8 cellular contexts compared by ENCODE assay signal in the genomic region with DNA sequence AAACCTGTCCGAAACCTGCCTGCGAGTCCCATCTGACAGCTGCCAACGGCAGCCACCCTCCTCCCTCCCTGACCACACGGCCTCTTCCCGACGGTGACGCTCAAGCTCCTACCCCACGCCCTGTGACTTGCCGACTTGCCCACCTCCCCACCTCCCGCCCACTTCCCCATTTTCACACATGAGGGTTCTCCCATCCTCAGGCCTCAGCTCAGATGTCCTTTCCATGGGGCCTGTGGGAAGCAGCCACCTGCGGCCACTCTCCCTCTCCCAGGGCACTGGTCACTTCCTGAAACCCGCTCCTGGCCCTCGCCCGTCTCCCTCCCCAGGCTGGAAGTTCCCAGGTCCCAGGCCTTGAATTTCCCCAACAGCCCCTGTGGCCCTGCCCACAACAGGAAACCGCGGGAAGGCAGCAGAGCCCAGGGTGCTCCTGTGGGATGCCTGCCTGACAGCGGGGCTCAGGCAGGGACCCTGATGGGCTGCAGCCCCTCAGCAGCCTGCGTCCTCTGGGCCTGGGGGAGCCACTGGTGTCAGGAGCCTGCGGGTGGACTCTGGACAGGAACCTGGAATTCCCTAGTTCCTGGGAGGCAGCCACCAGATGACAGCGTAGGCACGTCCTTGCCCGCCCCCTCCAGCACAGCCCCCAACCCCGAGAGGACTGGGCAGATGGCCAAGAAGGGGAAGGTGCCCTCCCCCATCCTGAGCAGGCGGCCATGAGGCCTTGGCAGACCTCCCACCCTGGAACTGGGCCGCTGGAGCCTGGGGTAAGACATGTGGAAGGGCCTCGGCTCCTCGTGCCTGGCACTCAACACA.
DNase-seq lines count a peak whose midpoint lies in the region; ATAC-seq, FAIRE-seq and TF ChIP-seq lines count a peak whose summit lies in the region.
"Had no signal": no experiment of that assay in that cellular context is flagged by ENCODE, and none has a peak within 500 bp of the region (broad histone marks: within the 10 kb centered on the region; RNA-seq: fewer than 3 reads in every experiment).

No MANE protein-coding gene starts in this region.

- H3K4me3 ChIP-seq in neural cell (ENCODE audit: low read length): no peak overlapping the region

- no peak overlapping the region for H2AFZ ChIP-seq in neural cell (ENCODE audit: low read depth, low read length)

- H3K79me2 ChIP-seq in neural cell (replicated peaks; ENCODE audit: insufficient read depth, low read length): no peaks in the 10 kb centered on the region

- H3K9me2 ChIP-seq in neural cell (ENCODE audit: insufficient read depth, low read length): no peaks in the 10 kb centered on the region

- FAIRE-seq in GM12891 (lab: Jason Lieb, UNC): peak; percentile 20

- H3K9ac ChIP-seq in neural cell (ENCODE audit: low read length): peak overlapping the region; percentile 38
- H3K9ac ChIP-seq: KMS-11 had no signal

- no peak for TF ChIP-seq EP300 in neural cell (conservative IDR thresholded peaks at IDR 0.05; ENCODE audit: poor library complexity, severe bottlenecking)

- DNase-seq in GM12891 (ENCODE audit: insufficient read length, low spot score) (no peak), NCI-H2107 (lab: John Stamatoyannopoulos, UW) (peak; percentile 23), astrocyte of the hippocampus (ENCODE audit: low read depth, low spot score) (peak; percentile 28), T1000 (lab: John Stamatoyannopoulos, UW) (no peak)

- no peaks in the 10 kb centered on the region for H3K27me3 ChIP-seq in neural cell (ENCODE audit: insufficient read depth, low read depth, low read length)

- no peaks in the 10 kb centered on the region for H3K36me3 ChIP-seq in neural cell (ENCODE audit: insufficient read depth, low read length)

- peak overlapping the region; percentile 12 for H3K27ac ChIP-seq in neural cell (ENCODE audit: low read length)
- H3K27ac ChIP-seq: KMS-11 had no signal

- H3K9me3 ChIP-seq in neural cell (ENCODE audit: low read length): no peaks in the 10 kb centered on the region

- no peaks in the 10 kb centered on the region for H3F3A ChIP-seq in neural cell (ENCODE audit: insufficient read depth, low read length, poor library complexity, severe bottlenecking)

- no peak for TF ChIP-seq CTCF in neural cell (IDR thresholded peaks at IDR 0.05; ENCODE audit: poor library complexity, severe bottlenecking)

- no peak for TF ChIP-seq RAD21 in neural cell (conservative IDR thresholded peaks at IDR 0.05)

- no peak for TF ChIP-seq POLR2A in GM12891 (IDR thresholded peaks at IDR 0.05; ENCODE audit: low read depth, low read length)
- no peak for TF ChIP-seq POLR2A in GM18505 (IDR thresholded peaks at IDR 0.05; ENCODE audit: borderline replicate concordance, extremely low read depth, insufficient read depth, insufficient read length)

- no peak overlapping the region for H3K4me2 ChIP-seq in neural cell (ENCODE audit: low read length)
- H3K4me2 ChIP-seq: KMS-11 had no signal

- no peak for ATAC-seq in GM19351 (IDR thresholded peaks at IDR 0.05; ENCODE audit: unreplicated experiment)
- ATAC-seq in GM18505 (IDR thresholded peaks at IDR 0.05; ENCODE audit: unreplicated experiment): no peak

- no peaks in the 10 kb centered on the region for H4K20me1 ChIP-seq in neural cell (ENCODE audit: insufficient read depth)

TF ChIP-seq in GM12891, 5 proteins besides CTCF, POLR2A, EP300 and RAD21:
- TF ChIP-seq SPI1 (IDR thresholded peaks at IDR 0.05; ENCODE audit: low read depth, low read length): peak; percentile 66
- no peak for TF ChIP-seq TAF1 (IDR thresholded peaks at IDR 0.05; ENCODE audit: low read depth, low read length)
- no peak for TF ChIP-seq PAX5 (IDR thresholded peaks at IDR 0.05; ENCODE audit: insufficient read depth, low read length, severe bottlenecking)
- TF ChIP-seq POU2F2 (IDR thresholded peaks at IDR 0.05; ENCODE audit: low read depth, low read length): no peak

TF ChIP-seq in neural cell, 6 proteins besides CTCF, POLR2A, EP300 and RAD21:
- TF ChIP-seq POLR2AphosphoS5 (IDR thresholded peaks at IDR 0.05) (no peak), SMC3 (conservative IDR thresholded peaks at IDR 0.05; ENCODE audit: poor library complexity) (no peak), EZH2 (IDR thresholded peaks at IDR 0.05; ENCODE audit: borderline replicate concordance, insufficient read depth, low read length, poor library complexity, severe bottlenecking) (no peak), MXI1 (conservative IDR thresholded peaks at IDR 0.05; ENCODE audit: poor library complexity, severe bottlenecking) (no peak), TAF1 (IDR thresholded peaks at IDR 0.05; ENCODE audit: low read depth) (no peak)
- TF ChIP-seq, protein P1, sequence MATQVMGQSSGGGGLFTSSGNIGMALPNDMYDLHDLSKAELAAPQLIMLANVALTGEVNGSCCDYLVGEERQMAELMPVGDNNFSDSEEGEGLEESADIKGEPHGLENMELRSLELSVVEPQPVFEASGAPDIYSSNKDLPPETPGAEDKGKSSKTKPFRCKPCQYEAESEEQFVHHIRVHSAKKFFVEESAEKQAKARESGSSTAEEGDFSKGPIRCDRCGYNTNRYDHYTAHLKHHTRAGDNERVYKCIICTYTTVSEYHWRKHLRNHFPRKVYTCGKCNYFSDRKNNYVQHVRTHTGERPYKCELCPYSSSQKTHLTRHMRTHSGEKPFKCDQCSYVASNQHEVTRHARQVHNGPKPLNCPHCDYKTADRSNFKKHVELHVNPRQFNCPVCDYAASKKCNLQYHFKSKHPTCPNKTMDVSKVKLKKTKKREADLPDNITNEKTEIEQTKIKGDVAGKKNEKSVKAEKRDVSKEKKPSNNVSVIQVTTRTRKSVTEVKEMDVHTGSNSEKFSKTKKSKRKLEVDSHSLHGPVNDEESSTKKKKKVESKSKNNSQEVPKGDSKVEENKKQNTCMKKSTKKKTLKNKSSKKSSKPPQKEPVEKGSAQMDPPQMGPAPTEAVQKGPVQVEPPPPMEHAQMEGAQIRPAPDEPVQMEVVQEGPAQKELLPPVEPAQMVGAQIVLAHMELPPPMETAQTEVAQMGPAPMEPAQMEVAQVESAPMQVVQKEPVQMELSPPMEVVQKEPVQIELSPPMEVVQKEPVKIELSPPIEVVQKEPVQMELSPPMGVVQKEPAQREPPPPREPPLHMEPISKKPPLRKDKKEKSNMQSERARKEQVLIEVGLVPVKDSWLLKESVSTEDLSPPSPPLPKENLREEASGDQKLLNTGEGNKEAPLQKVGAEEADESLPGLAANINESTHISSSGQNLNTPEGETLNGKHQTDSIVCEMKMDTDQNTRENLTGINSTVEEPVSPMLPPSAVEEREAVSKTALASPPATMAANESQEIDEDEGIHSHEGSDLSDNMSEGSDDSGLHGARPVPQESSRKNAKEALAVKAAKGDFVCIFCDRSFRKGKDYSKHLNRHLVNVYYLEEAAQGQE (IDR thresholded peaks at IDR 0.05; ENCODE audit: borderline replicate concordance): no peak

Comparison
In these comparisons a context has a peak if more than half of its experiments do, and no peak if none do; other contexts are left out.
1. DNase-seq: peak in NCI-H2107 (single experiment) and astrocyte of the hippocampus (single experiment); none in GM12891 (single experiment) and T1000 (single experiment).